Comparison of ENCODE assay signal across 22 cellular contexts in the genomic region with DNA sequence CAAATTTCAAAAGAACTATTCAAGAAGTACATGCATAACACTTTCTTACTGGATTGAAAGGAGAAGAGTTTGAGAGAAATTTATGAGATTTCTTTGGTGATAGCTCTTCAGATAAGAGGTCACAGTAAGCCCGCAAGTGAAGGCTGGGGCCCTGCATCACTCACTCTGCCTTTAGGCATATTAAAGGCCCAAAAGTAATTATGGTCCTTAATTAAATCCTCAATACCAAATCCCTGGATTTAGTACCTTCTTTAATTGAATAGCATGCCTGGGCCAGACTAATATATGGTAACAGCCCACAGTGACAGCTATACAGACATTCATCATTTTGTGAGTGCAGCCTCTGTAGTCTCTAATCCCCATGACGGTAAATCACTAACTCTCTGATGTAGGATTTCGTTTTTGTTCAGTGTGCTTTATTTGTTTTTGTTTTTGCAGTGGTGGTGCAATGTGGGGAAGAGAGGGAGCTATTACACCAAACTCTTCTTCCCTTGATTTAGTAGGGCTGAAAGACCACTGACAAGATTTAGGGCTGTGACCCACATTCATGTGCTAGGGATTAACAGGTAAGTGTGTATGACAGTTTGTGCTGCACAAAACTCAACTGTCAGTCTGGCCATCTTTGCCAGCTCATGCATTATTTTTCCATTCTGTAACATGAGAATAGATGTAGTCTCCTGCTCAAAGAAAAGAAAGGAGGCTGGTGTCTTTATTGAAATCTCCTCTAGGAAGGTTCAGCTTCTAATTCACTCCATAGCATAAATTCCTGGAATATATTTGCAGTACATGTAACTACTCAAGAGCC.
DNase-seq lines count a peak whose midpoint lies in the region; ATAC-seq and TF ChIP-seq lines count a peak whose summit lies in the region.
"Had no signal": no experiment of that assay in that cellular context is flagged by ENCODE, and none has a peak within 500 bp of the region (broad histone marks: within the 10 kb centered on the region; RNA-seq: fewer than 3 reads in every experiment).

No MANE protein-coding gene starts in this region.

- peaks cover 0 to 4% (median 0%) of the 10 kb centered on the region in 4 donors for H3K27me3 ChIP-seq in esophagus squamous epithelium
- H3K27me3 ChIP-seq: SJSA1 had no signal

- no peaks in the 10 kb centered on the region for H3K36me3 ChIP-seq in esophagus squamous epithelium
- H3K36me3 ChIP-seq: SJSA1 had no signal

- H3K27ac ChIP-seq in esophagus squamous epithelium, result no peak overlapping the region
- H3K27ac ChIP-seq: GM23248, KMS-11, SJSA1 had no signal

- TF ChIP-seq POLR2A in esophagus squamous epithelium (IDR thresholded peaks at IDR 0.05), result no peak

- no peak for TF ChIP-seq CTCF in esophagus squamous epithelium (IDR thresholded peaks at IDR 0.05)

- POLR2A ChIA-PET in HEK293T (lab: Yijun Ruan, JAX), result no interaction called here

- no peak overlapping the region for H3K4me3 ChIP-seq in esophagus squamous epithelium
- H3K4me3 ChIP-seq: GM23248, SJSA1 had no signal

- CTCF ChIA-PET in HEK293T (lab: Yijun Ruan, JAX), result interaction anchor here (0.7 to 1.3 kb wide), 2 partner anchors 22 to 26 kb away, joined by 3 to 4 read pairs; no protein-coding TSS in a partner anchor

- no peaks in the 10 kb centered on the region for H3K9me3 ChIP-seq in esophagus squamous epithelium
- H3K9me3 ChIP-seq: SJSA1 had no signal

- intact Hi-C loops in esophagus squamous epithelium (cut with DNase I), result no loop called here

- 36 to 58% methylated on average over 3 of the region's 3 CpGs for WGBS in esophagus squamous epithelium, 2 donors

- no peaks in the 10 kb centered on the region for H3K4me1 ChIP-seq in esophagus squamous epithelium
- H3K4me1 ChIP-seq: SJSA1 had no signal

- DNase-seq in D341Med (ENCODE audit: low spot score) (peak; percentile 51), HEK293T (ENCODE audit: extremely low spot score) (peak; percentile 19), SK-N-DZ (ENCODE audit: low spot score) (peak; percentile 57), esophagus squamous epithelium (lab: John Stamatoyannopoulos, UW) (no peak)
- DNase-seq: AML-193, GDM1, GM23248, NCI-H1048, NCI-H1436, NCI-H2029, NCI-H2171 treated with DMSO at 0.1 percent for 48 hours, NCI-H510A, SW 1271 had no signal

- ATAC-seq in esophagus mucosa (peak; percentile 63), GM21381 (IDR thresholded peaks at IDR 0.05; ENCODE audit: unreplicated experiment) (no peak), GM21737 (IDR thresholded peaks at IDR 0.05; ENCODE audit: unreplicated experiment) (no peak), HG03045 (IDR thresholded peaks at IDR 0.05; ENCODE audit: unreplicated experiment) (no peak)
- ATAC-seq: HCT116, HepG2, Panc1 had no signal

TF ChIP-seq in HEK293T, 16 proteins besides CTCF, POLR2A, EP300 and RAD21:
- TF ChIP-seq LEF1 (IDR thresholded peaks at IDR 0.05; ENCODE audit: borderline replicate concordance) (0 out of 2 replicates have a peak, but pooled peaks have one; percentile 34), FOXA1 (IDR thresholded peaks at IDR 0.05) (no peak), CTBP1 (IDR thresholded peaks at IDR 0.05; ENCODE audit: borderline replicate concordance) (peak; percentile 86)
- TF ChIP-seq, protein P1, sequence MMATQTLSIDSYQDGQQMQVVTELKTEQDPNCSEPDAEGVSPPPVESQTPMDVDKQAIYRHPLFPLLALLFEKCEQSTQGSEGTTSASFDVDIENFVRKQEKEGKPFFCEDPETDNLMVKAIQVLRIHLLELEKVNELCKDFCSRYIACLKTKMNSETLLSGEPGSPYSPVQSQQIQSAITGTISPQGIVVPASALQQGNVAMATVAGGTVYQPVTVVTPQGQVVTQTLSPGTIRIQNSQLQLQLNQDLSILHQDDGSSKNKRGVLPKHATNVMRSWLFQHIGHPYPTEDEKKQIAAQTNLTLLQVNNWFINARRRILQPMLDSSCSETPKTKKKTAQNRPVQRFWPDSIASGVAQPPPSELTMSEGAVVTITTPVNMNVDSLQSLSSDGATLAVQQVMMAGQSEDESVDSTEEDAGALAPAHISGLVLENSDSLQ (IDR thresholded peaks at IDR 0.05), result peak; percentile 97
